ENCODE assay signal across 1 cellular context in the genomic region with DNA sequence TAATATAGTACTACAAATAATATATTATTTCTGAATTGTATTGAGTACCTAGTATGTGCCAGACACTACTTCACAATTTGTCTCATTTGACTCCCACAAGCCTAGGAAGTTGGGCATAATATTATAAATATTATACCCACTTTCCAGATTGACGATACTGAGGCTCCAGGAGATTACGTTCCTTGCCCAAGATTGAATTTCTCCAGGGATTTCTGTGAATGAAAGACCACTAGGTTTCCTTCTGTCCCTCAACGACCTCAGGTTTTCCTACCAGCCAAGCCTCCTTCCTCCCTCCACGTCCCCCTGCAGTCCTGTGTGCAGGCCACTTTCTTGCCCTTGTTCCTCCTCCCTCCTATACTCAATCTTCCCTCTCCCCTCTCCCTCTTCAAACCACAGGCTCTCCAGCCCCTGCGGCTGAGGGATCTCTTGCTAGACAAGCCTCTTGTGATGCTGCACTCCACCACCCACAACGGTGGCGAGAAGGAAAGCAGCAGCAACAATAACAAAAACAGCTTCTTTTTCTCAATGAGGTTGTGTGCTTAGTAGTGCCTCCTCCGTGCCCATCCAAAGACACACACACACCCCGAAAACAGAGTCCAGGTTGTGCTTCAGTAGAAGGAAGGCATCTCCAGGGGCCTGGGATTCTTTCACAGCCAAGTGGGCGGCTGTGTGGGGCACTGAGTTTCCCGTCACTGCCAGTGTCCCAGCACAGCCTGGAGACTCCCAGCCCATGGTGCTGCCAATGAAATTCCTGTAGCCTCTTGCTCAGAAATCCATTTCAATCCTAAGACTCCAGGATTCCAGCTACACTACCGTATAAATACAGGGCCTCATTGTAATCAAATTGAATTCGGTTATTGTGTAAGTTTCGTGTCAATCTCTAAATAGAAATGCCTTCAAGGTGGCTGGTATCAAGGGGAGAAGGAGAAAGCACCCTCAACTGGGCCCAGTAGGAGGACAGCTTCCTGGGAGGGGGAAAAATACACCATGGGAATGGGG.
TF ChIP-seq lines count a peak whose summit lies in the region.

No MANE protein-coding gene starts in this region.

TF ChIP-seq in WTC11, 78 proteins besides CTCF, POLR2A, EP300 and RAD21 (continued from another document):
- TF ChIP-seq NR2C2 (CRISPR knock-in tag; IDR thresholded peaks at IDR 0.05) = no peak
- TF ChIP-seq ZNF219 (CRISPR knock-in tag; IDR thresholded peaks at IDR 0.05; ENCODE audit: borderline replicate concordance) = no peak
- TF ChIP-seq ZNF263 (CRISPR knock-in tag; IDR thresholded peaks at IDR 0.05; ENCODE audit: low read depth) = no peak
- no peak for TF ChIP-seq NFATC4 (CRISPR knock-in tag; IDR thresholded peaks at IDR 0.05)
- TF ChIP-seq, protein P1, sequence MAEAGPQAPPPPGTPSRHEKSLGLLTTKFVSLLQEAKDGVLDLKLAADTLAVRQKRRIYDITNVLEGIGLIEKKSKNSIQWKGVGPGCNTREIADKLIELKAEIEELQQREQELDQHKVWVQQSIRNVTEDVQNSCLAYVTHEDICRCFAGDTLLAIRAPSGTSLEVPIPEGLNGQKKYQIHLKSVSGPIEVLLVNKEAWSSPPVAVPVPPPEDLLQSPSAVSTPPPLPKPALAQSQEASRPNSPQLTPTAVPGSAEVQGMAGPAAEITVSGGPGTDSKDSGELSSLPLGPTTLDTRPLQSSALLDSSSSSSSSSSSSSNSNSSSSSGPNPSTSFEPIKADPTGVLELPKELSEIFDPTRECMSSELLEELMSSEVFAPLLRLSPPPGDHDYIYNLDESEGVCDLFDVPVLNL (CRISPR knock-in tag; IDR thresholded peaks at IDR 0.05; ENCODE audit: borderline replicate concordance, low read depth) = no peak
TF ChIP-seq in WTC11: peak in this region for 0.
